Comparison of ENCODE assay signal across 9 cellular contexts in the genomic region with DNA sequence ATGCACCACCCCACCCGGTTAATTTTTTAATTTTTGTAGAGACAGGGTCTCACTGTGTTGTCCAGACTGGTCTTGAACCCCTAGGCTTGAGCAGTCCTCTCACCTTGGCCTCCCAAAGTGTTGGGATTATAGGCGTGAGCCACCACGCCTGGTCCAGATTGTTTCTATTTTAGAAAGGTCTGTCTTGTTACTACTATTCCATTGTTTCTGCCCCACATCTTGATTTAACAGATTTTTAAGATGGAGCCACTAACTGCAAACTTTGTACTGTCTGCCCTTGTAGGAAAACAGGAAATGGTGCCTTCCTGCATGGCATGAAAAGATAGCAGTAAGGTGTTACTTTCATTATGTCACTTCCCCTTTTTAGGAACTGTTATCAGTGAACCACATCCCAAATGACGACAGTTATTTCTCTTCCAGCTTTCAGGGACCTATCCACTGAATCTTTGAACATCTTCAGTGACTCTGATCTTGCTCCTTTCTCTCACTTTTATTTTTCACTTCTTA. TPM values are rescaled to one million over a fixed set of nuclear protein-coding genes. Genes with fewer than 3 reads are reported as not detected.
A peak's percentile ranks its signal among the peaks of the same experiment; 100 is the strongest.
DNase-seq lines count a peak whose midpoint lies in the region; ATAC-seq, FAIRE-seq and TF ChIP-seq lines count a peak whose summit lies in the region.
"Had no signal": no experiment of that assay in that cellular context is flagged by ENCODE, and none has a peak within 500 bp of the region (broad histone marks: within the 10 kb centered on the region; RNA-seq: fewer than 3 reads in every experiment).

No MANE protein-coding gene starts in this region.

- in situ Hi-C loops in KBM-7 (cut with MboI; ENCODE audit: low pct_unique_long_range_greater_than_20kb, low sequenced_read_pairs): no loop called here

- H3K4me2 ChIP-seq in trophoblast cell (ENCODE audit: low read length): no peak overlapping the region

- H4K91ac ChIP-seq in trophoblast cell (ENCODE audit: low read depth, low read length): no peak overlapping the region

- TF ChIP-seq EP300 in stomach (IDR thresholded peaks at IDR 0.05): no peak

- DNase-seq in GM12892 (ENCODE audit: insufficient read length): peak; percentile 1
- DNase-seq in KBM-7: peak; percentile 95
- DNase-seq in dermis microvascular lymphatic vessel endothelial cell (ENCODE audit: low read depth in 2 of 2): peak; percentile 83
- DNase-seq in trophoblast cell: no peak
- no peak for DNase-seq in stomach
- no peak for DNase-seq in dedifferentiated amniotic fluid mesenchymal stem cell (ENCODE audit: extremely low spot score)
- no peak for DNase-seq in C1 segment of cervical spinal cord (lab: John Stamatoyannopoulos, UW)
- DNase-seq: glutamatergic neuron had no signal

- H3K27me3 ChIP-seq in trophoblast cell (ENCODE audit: insufficient read depth, low read length) (no peaks in the 10 kb centered on the region), stomach (no peaks in the 10 kb centered on the region)

- TF ChIP-seq CTCF in stomach (IDR thresholded peaks at IDR 0.05): no peak

- H4K8ac ChIP-seq in trophoblast cell (ENCODE audit: low read depth, low read length): no peak overlapping the region

- peaks cover 18 to 19% of the 10 kb centered on the region in 2 experiments for H3K36me3 ChIP-seq in trophoblast cell (ENCODE audit: control insufficient read depth in 1 of 2, insufficient read depth in 2 of 2, low read length in 2 of 2)
- H3K36me3 ChIP-seq in stomach: peaks cover 11 to 76% (median 63%) of the 10 kb centered on the region in 4 donors

- no peak overlapping the region for H3K9ac ChIP-seq in trophoblast cell (ENCODE audit: low read length)

- TF ChIP-seq POLR2A in GM12892 (IDR thresholded peaks at IDR 0.05; ENCODE audit: low read depth, low read length) (no peak), stomach (IDR thresholded peaks at IDR 0.05) (no peak)

- no peaks in the 10 kb centered on the region for H3K79me2 ChIP-seq in trophoblast cell (ENCODE audit: control insufficient read depth, insufficient read depth, low read length, poor library complexity)

- no peak overlapping the region for H3K4me3 ChIP-seq in trophoblast cell (ENCODE audit: low read depth, low read length)
- H3K4me3 ChIP-seq in stomach: no peak overlapping the region

- FAIRE-seq in GM12892 (lab: Jason Lieb, UNC): peak; percentile 84

- H3K79me1 ChIP-seq in trophoblast cell (ENCODE audit: low read length): no peaks in the 10 kb centered on the region

- H2BK5ac ChIP-seq in trophoblast cell (ENCODE audit: low read depth, low read length, poor library complexity): no peak overlapping the region

- no peak overlapping the region for H4K12ac ChIP-seq in trophoblast cell (ENCODE audit: low read depth, low read length)

- no CpG with 5 or more reads among the region's 4 CpGs for WGBS in trophoblast cell (ENCODE audit: extremely low coverage, insufficient coverage, insufficient read length)
- WGBS in stomach, 5 donors: 75 to 88% (median 83%) methylated on average over 4 of the region's 4 CpGs

- H3K23ac ChIP-seq in trophoblast cell (ENCODE audit: low read length): no peak overlapping the region

- no peak overlapping the region for H2AFZ ChIP-seq in trophoblast cell (ENCODE audit: insufficient read depth, low read length, poor library complexity)

- no peak overlapping the region for H2BK12ac ChIP-seq in trophoblast cell (ENCODE audit: low read length)

- H3K27ac ChIP-seq in trophoblast cell (ENCODE audit: low read depth, low read length): no peak overlapping the region
- H3K27ac ChIP-seq in stomach: peak overlapping the region in 1 of 5 donors; percentile 8

- H3K9me3 ChIP-seq in trophoblast cell (ENCODE audit: insufficient read depth, low read depth, low read length) (no peaks in the 10 kb centered on the region), stomach (no peaks in the 10 kb centered on the region)

- no peak overlapping the region for H3K18ac ChIP-seq in trophoblast cell (ENCODE audit: low read length)

- no peak overlapping the region for H3K14ac ChIP-seq in trophoblast cell (ENCODE audit: low read length)

- H3K4ac ChIP-seq in trophoblast cell (ENCODE audit: low read depth, low read length): no peak overlapping the region

- H2BK120ac ChIP-seq in trophoblast cell (ENCODE audit: insufficient read depth, low read length, poor library complexity): no peak overlapping the region

- H3K4me1 ChIP-seq in trophoblast cell (ENCODE audit: control insufficient read depth in 1 of 2, insufficient read depth in 2 of 2, low read length in 2 of 2) (peaks cover 0 to 4% of the 10 kb centered on the region in 2 experiments), stomach (no peaks in the 10 kb centered on the region)

- peak; percentile 92 for ATAC-seq in GM21576 (IDR thresholded peaks at IDR 0.05; ENCODE audit: unreplicated experiment)

- intact Hi-C loops in stomach (cut with DNase I; ENCODE audit: low total_unique reads): no loop called here

- no peak overlapping the region for H2AK5ac ChIP-seq in trophoblast cell (ENCODE audit: low read length)

RNA-seq across cellular contexts. Expression of a gene that starts 23.2 kb away (rescaled TPM):
- 181 TPM for polyA plus RNA-seq in GM12892 (2012; ENCODE audit: missing spikeins)
- total RNA-seq in dermis microvascular lymphatic vessel endothelial cell (67.5 and 85.4 TPM in 2 replicates), stomach (100 to 1,000 TPM in 4 of 5 donors, 10 to 100 TPM in 1; 68.3 to 435 (median 145) TPM)
- polyA plus RNA-seq in trophoblast cell (2013): 148 and 162 TPM in 2 replicates
- polyA plus RNA-seq in stomach: 100 to 1,000 TPM in 2 of 3 donors, 10 to 100 TPM in 1; 97.5 to 220 (median 193) TPM

RNA-seq across cellular contexts. Expression of a gene that starts 23.4 kb away (rescaled TPM):
- polyA plus RNA-seq in GM12892 (2012; ENCODE audit: missing spikeins): 28.9 TPM
- total RNA-seq in dermis microvascular lymphatic vessel endothelial cell: 9.2 and 12.4 TPM in 2 replicates
- polyA plus RNA-seq in trophoblast cell (2013): 11.3 and 12.1 TPM in 2 replicates
- 100 to 1,000 TPM in 1 of 5 donors, 10 to 100 TPM in 4; 25.1 to 236 (median 30.4) TPM for total RNA-seq in stomach
- 10 to 100 TPM; 11.5 to 33.3 (median 17.4) TPM for polyA plus RNA-seq in stomach

RNA-seq across cellular contexts. Expression of a gene that starts 56.6 kb away (rescaled TPM):
- 16.7 TPM for polyA plus RNA-seq in GM12892 (2012; ENCODE audit: missing spikeins)
- total RNA-seq in dermis microvascular lymphatic vessel endothelial cell (10.7 and 12.1 TPM in 2 replicates), stomach (10 to 100 TPM in 4 of 5 donors, 1 to 10 TPM in 1; 4.6 to 69.4 (median 29.2) TPM)
- 11.1 and 12.4 TPM in 2 replicates for polyA plus RNA-seq in trophoblast cell (2013)
- polyA plus RNA-seq in stomach: 1 to 10 TPM; 1.8 to 6.9 (median 4.3) TPM

Comparison
In these comparisons a context has a peak if more than half of its experiments do, and no peak if none do; other contexts are left out.
1. DNase-seq: peak in GM12892 (single experiment), KBM-7 (single experiment) and dermis microvascular lymphatic vessel endothelial cell (2 of 2); none in trophoblast cell (0 of 2), stomach (single experiment), dedifferentiated amniotic fluid mesenchymal stem cell (single experiment) and C1 segment of cervical spinal cord (0 of 14).